ENCODE assay signal across 7 cellular contexts in genomic region chr17:50316660-50317059, GRCh38. TPM values are rescaled to one million over a fixed set of nuclear protein-coding genes. Genes with fewer than 3 reads are reported as not detected.
"Had no signal": no experiment of that assay in that cellular context is flagged by ENCODE, and none has a peak within 500 bp of the region (broad histone marks: within the 10 kb centered on the region; RNA-seq: fewer than 3 reads in every experiment).

No MANE protein-coding gene starts in this region.

RNA-seq across cellular contexts. Expression of gene TMEM92, which starts 42.4 kb away (rescaled TPM):
- total RNA-seq: activated CD4-positive, alpha-beta T cell treated with anti-CD3 and anti-CD28 coated beads, Interleukin-2, amount 10 ng/mL, durations not matched to agents 7 days and 5 days; activated CD8-positive, alpha-beta T cell treated with anti-CD3 and anti-CD28 coated beads, Interleukin-2, amount 10 ng/mL, durations not matched to agents 7 days and 5 days; activated naive CD4-positive, alpha-beta T cell treated with anti-CD3 and anti-CD28 coated beads for 36 hours; activated naive CD8-positive, alpha-beta T cell treated with anti-CD3 and anti-CD28 coated beads for 36 hours; adrenal gland; body of pancreas; cardiac septum had no signal

RNA-seq across cellular contexts. Expression of gene EME1, which starts 56.4 kb away (rescaled TPM):
- total RNA-seq: body of pancreas had no signal
